In the genomic region with DNA sequence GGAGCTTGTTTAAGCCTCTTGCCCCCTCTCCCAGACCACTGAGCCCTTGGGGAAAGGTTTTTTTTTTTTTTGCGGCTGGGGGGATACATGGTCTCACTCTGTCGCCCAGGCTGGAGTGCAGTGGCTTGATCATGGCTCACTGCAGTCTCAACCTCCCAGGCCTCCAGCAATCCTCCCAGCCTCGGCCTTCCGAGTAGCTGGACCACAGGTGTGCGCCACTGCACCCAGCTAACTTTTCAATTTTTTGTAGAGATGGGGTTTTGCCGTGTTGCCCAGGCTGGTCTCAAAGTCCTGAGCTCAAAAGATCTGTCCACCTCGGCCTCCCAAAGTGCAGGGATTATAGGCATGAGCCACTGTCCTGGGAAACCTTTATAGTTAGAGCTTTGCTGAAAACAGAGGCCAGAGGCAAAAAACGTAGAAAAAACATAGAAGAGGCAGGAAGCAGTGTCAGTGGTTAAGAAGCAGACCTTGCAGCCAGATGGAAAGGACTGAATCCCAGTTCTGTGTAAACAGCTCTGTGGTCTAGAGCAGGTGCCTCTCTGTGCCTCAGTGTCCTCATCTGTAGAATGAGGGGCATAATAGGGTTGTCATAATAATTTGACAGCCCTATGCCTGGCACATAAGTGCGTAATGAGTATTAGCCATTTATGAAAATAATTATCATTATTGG, we compare ENCODE assay signal across 15 cellular contexts. TPM values are rescaled to one million over a fixed set of nuclear protein-coding genes. Genes with fewer than 3 reads are reported as not detected.
DNase-seq lines count a peak whose midpoint lies in the region; ATAC-seq and TF ChIP-seq lines count a peak whose summit lies in the region.
"Had no signal": no experiment of that assay in that cellular context is flagged by ENCODE, and none has a peak within 500 bp of the region (broad histone marks: within the 10 kb centered on the region; RNA-seq: fewer than 3 reads in every experiment).

No MANE protein-coding gene starts in this region.

- POLR2A ChIA-PET in MCF 10A (lab: Yijun Ruan, JAX): interaction anchor here (0.7 to 1.5 kb wide), 4 partner anchors 13 to 46 kb away, joined by 3 to 4 read pairs (median 4); no protein-coding TSS in a partner anchor

- H3K27me3 ChIP-seq in breast epithelium (no peaks in the 10 kb centered on the region), esophagus muscularis mucosa (no peaks in the 10 kb centered on the region), thymus (ENCODE audit: control insufficient read depth, insufficient read depth) (no peaks in the 10 kb centered on the region)
- H3K27me3 ChIP-seq: gastroesophageal sphincter, vagina had no signal

- peaks cover 26% of the 10 kb centered on the region for H3K4me1 Mint-ChIP-seq in MCF 10A (ENCODE audit: insufficient read depth, unreplicated experiment)
- H3K4me1 Mint-ChIP-seq in T-helper 17 cell: peaks cover 58% of the 10 kb centered on the region

- H3K27ac ChIP-seq in breast epithelium (peak overlapping the region; percentile 95 to 97), esophagus muscularis mucosa (replicated peaks in 1 of 4) (no peak overlapping the region), thymus (ENCODE audit: low read depth) (peak overlapping the region; percentile 27)
- H3K27ac ChIP-seq: gastroesophageal sphincter, vagina had no signal

- TF ChIP-seq POLR2A in breast epithelium (IDR thresholded peaks at IDR 0.05) (no peak), esophagus muscularis mucosa (IDR thresholded peaks at IDR 0.05; ENCODE audit: low read depth) (no peak)

- no peak for ATAC-seq in T-helper 17 cell
- ATAC-seq in GM21360 (IDR thresholded peaks at IDR 0.05; ENCODE audit: unreplicated experiment): no peak
- no peak for ATAC-seq in HG02885 (IDR thresholded peaks at IDR 0.05; ENCODE audit: poor library complexity, unreplicated experiment)
- ATAC-seq: gastroesophageal sphincter had no signal

- H3K4me1 ChIP-seq in breast epithelium (peaks cover 7 to 38% of the 10 kb centered on the region in 2 donors), esophagus muscularis mucosa (peaks cover 33 to 51% (median 47%) of the 10 kb centered on the region in 4 donors), thymus (ENCODE audit: control insufficient read depth, insufficient read depth, low read length) (peaks cover 58% of the 10 kb centered on the region)

- H3K9me3 ChIP-seq in breast epithelium (no peaks in the 10 kb centered on the region), T-helper 17 cell (ENCODE audit: control insufficient read depth, low read length, poor library complexity, severe bottlenecking) (no peaks in the 10 kb centered on the region), esophagus muscularis mucosa (no peaks in the 10 kb centered on the region), thymus (ENCODE audit: control insufficient read depth) (no peaks in the 10 kb centered on the region)
- H3K9me3 ChIP-seq: gastroesophageal sphincter, mucosa of descending colon, psoas muscle, vagina had no signal

- DNase-seq in breast epithelium (ENCODE audit: low spot score in 2 of 2): peak in 1 of 2 donors; percentile 13
- no peak for DNase-seq in MCF 10A (ENCODE audit: unreplicated experiment)
- DNase-seq in T-helper 17 cell: no peak
- DNase-seq in esophagus muscularis mucosa (ENCODE audit: extremely low spot score): peak; percentile 21
- no peak for DNase-seq in DMS79 treated with DMSO at 0.1 percent for 48 hours (lab: John Stamatoyannopoulos, UW)
- DNase-seq: activated CD8-positive, alpha-beta memory T cell treated with anti-CD3 and anti-CD28 coated beads, Interleukin-2, amount 50 U/mL, for 4 hours; mucosa of descending colon; NCI-H146; NCI-H526 treated with DMSO at 0.1 percent for 48 hours; psoas muscle had no signal

- no peaks in the 10 kb centered on the region for H3K36me3 Mint-ChIP-seq in MCF 10A (ENCODE audit: insufficient read depth, unreplicated experiment)
- peaks cover 4% of the 10 kb centered on the region for H3K36me3 Mint-ChIP-seq in T-helper 17 cell (ENCODE audit: low read depth)

- 88% methylated on average over 9 of the region's 9 CpGs for WGBS in esophagus muscularis mucosa
- WGBS in thymus: 77% methylated on average over 9 of the region's 9 CpGs

- TF ChIP-seq CTCF in breast epithelium (IDR thresholded peaks at IDR 0.05) (no peak), MCF 10A (IDR thresholded peaks at IDR 0.05; ENCODE audit: unreplicated experiment) (no peak), esophagus muscularis mucosa (IDR thresholded peaks at IDR 0.05) (no peak)

- TF ChIP-seq EP300 in esophagus muscularis mucosa (IDR thresholded peaks at IDR 0.05): no peak

- H3K4me3 ChIP-seq in breast epithelium: no peak overlapping the region
- no peak overlapping the region for H3K4me3 ChIP-seq in esophagus muscularis mucosa
- no peak overlapping the region for H3K4me3 ChIP-seq in thymus (ENCODE audit: low read length)
- H3K4me3 ChIP-seq: gastroesophageal sphincter, mucosa of descending colon, psoas muscle, vagina had no signal

- BruUV-seq in MCF 10A (replicated peaks; lab: Mats Ljungman, UMichigan): no TSS peak

- H3K27ac Mint-ChIP-seq in MCF 10A (ENCODE audit: low read depth, unreplicated experiment) (no peak overlapping the region), T-helper 17 cell (peak overlapping the region; percentile 93)

- H3K36me3 ChIP-seq in breast epithelium (no peaks in the 10 kb centered on the region), esophagus muscularis mucosa (no peaks in the 10 kb centered on the region), thymus (ENCODE audit: control insufficient read depth, insufficient read depth) (no peaks in the 10 kb centered on the region)
- H3K36me3 ChIP-seq: gastroesophageal sphincter, vagina had no signal

- H3K4me3 Mint-ChIP-seq in MCF 10A (ENCODE audit: unreplicated experiment) (no peak overlapping the region), T-helper 17 cell (peak overlapping the region; percentile 67)

- H3K27me3 Mint-ChIP-seq in MCF 10A (ENCODE audit: insufficient read depth, unreplicated experiment) (no peaks in the 10 kb centered on the region), T-helper 17 cell (no peaks in the 10 kb centered on the region)

- CTCF ChIA-PET in MCF 10A (lab: Yijun Ruan, JAX): interaction anchor here (0.6 to 4.9 kb wide), 11 partner anchors 13 to 1210 kb away, joined by 3 to 38 read pairs (median 4); no protein-coding TSS in a partner anchor

- intact Hi-C loops in breast epithelium (cut with DNase I; ENCODE audit: low total_unique reads) (no loop called here), MCF 10A (cut with micrococcal nuclease) (no loop called here), esophagus muscularis mucosa (cut with DNase I) (no loop called here)

- no peaks in the 10 kb centered on the region for H3K9me3 Mint-ChIP-seq in MCF 10A (ENCODE audit: unreplicated experiment)

RNA-seq across cellular contexts. Expression of a gene that starts 33.1 kb away (rescaled TPM):
- total RNA-seq in breast epithelium (100 to 1,000 TPM in 1 of 3 donors, 10 to 100 TPM in 2; 16.8 to 111 (median 58.0) TPM), MCF 10A (2022) (9.7 and 14.3 TPM in 2 replicates), T-helper 17 cell (10 to 100 TPM; 38.5 to 45.3 TPM), esophagus muscularis mucosa (10 to 100 TPM in 1 of 4 donors, 1 to 10 TPM in 3; 8.2 to 10.8 (median 8.5) TPM)
- polyA plus RNA-seq in thymus: 45.7 TPM

Comparison
In these comparisons a context has a peak if more than half of its experiments do, and no peak if none do; other contexts are left out.
1. H3K27ac ChIP-seq: peak in breast epithelium (2 of 2) and thymus (single experiment); none in esophagus muscularis mucosa (0 of 4).